1 cellular context compared by ENCODE assay signal in genomic region chr11:119153049-119153818, GRCh38.
TF ChIP-seq lines count a peak whose summit lies in the region.

No MANE protein-coding gene starts in this region.

TF ChIP-seq in H1, 55 proteins besides CTCF, POLR2A, EP300 and RAD21:
- TF ChIP-seq USF2 (IDR thresholded peaks at IDR 0.05; ENCODE audit: low read length): no peak
- peak; percentile 94 for TF ChIP-seq KDM1A (IDR thresholded peaks at IDR 0.05; ENCODE audit: borderline replicate concordance, low read length)
- TF ChIP-seq TAF1 (IDR thresholded peaks at IDR 0.05; ENCODE audit: low read depth, low read length): no peak
TF ChIP-seq in H1: peak in this region for 1.
